8 cellular contexts compared by ENCODE assay signal in genomic region chr1:206909883-206910318, GRCh38. TPM values are rescaled to one million over a fixed set of nuclear protein-coding genes. Genes with fewer than 3 reads are reported as not detected.
DNase-seq lines count a peak whose midpoint lies in the region; ATAC-seq, FAIRE-seq and TF ChIP-seq lines count a peak whose summit lies in the region.

No MANE protein-coding gene starts in this region.

- peaks cover 3% of the 10 kb centered on the region; the same call in 1 of the 2 replicates for H4K20me1 ChIP-seq in GM12878 (ENCODE audit: control insufficient read depth, insufficient read depth)

- in situ Hi-C loops in GM12878 (cut with MboI), result loop anchor here (5.0 kb wide), 2 partner anchors 98 to 183 kb away; no protein-coding TSS in a partner anchor

- SMC1A ChIA-PET in GM12878 (lab: Charles Lee; ENCODE audit: uncharacterized antibody, unreplicated experiment), result interaction anchor here (1.2 to 2.5 kb wide), 8 partner anchors 15 to 183 kb away, joined by 3 to 11 read pairs (median 4); partner anchors contain the start of gene IL20

- TF ChIP-seq RAD21 in GM12878 (IDR thresholded peaks at IDR 0.05; ENCODE audit: insufficient read depth, low read depth, low read length), result no peak

- 67% methylated on average over 14 of the region's 14 CpGs for WGBS in GM12878 (ENCODE audit: insufficient coverage, insufficient replicate concordance, low lambda C conversion rate, missing lambda C conversion rate)

- H3K4me1 Mint-ChIP-seq in stimulated activated naive CD8-positive, alpha-beta T cell treated with anti-CD3 and anti-CD28 coated beads, Interleukin-15, amount 100 ng/mL, for 72 hours, result peaks cover 91% of the 10 kb centered on the region

- H3K9me3 ChIP-seq in GM12878 (replicated peaks; ENCODE audit: control insufficient read depth, insufficient read depth, low read length), result no peaks in the 10 kb centered on the region

- DNase-seq in NCI-H2196 (lab: John Stamatoyannopoulos, UW; ENCODE audit: unreplicated experiment), result peak; percentile 38
- DNase-seq in NCI-H2196 treated with DMSO at 0.1 percent for 48 hours (lab: John Stamatoyannopoulos, UW; ENCODE audit: unreplicated experiment), result no peak
- no peak for DNase-seq in GM12878 (ENCODE audit: low read depth, low spot score)
- DNase-seq in iPS-NIHi11 (ENCODE audit: low spot score), result peak; percentile 26
- no peak for DNase-seq in stimulated activated naive CD8-positive, alpha-beta T cell treated with anti-CD3 and anti-CD28 coated beads, Interleukin-15, amount 100 ng/mL, for 72 hours
- DNase-seq in NCI-H1105 (lab: John Stamatoyannopoulos, UW), result no peak

- TF ChIP-seq POLR2A in GM12878 (IDR thresholded peaks at IDR 0.05; ENCODE audit: low read depth, low read length), result no peak; the same call in 1 of the 2 replicates

- no peaks in the 10 kb centered on the region for H3K9me3 Mint-ChIP-seq in stimulated activated naive CD8-positive, alpha-beta T cell treated with anti-CD3 and anti-CD28 coated beads, Interleukin-15, amount 100 ng/mL, for 72 hours

- CTCF ChIA-PET in GM12878 (lab: Yijun Ruan, JAX), result interaction anchor here (0.7 to 5.9 kb wide), 15 partner anchors 12 to 247 kb away, joined by 3 to 59 read pairs (median 5); partner anchors contain the start of genes FCMR and IL20

- intact Hi-C loops in GM12878 (cut with micrococcal nuclease; ENCODE audit: unreplicated experiment), result loop anchor here (10.0 kb wide), 1 partner anchor 405 kb away; the partner anchor contains the start of gene RASSF5

- no TSS peak for BruUV-seq in GM12878 (replicated peaks; lab: Mats Ljungman, UMichigan)

- no peak for TF ChIP-seq EP300 in GM12878 (IDR thresholded peaks at IDR 0.05; ENCODE audit: borderline replicate concordance in 1 of 2, control insufficient read depth in 1 of 2, low read depth in 2 of 2, low read length in 2 of 2)

- H3K4me1 ChIP-seq in GM12878 (ENCODE audit: control insufficient read depth, insufficient read depth, low read length), result peaks cover 19% of the 10 kb centered on the region

- POLR2A ChIA-PET in GM12878 (lab: Charles Lee), result no interaction called here

- no peaks in the 10 kb centered on the region for H3K27me3 Mint-ChIP-seq in stimulated activated naive CD8-positive, alpha-beta T cell treated with anti-CD3 and anti-CD28 coated beads, Interleukin-15, amount 100 ng/mL, for 72 hours

- no peak for FAIRE-seq in GM12878 (lab: Jason Lieb, UNC)

- H3K9ac ChIP-seq in GM12878 (ENCODE audit: control insufficient read depth, insufficient read depth, low read length), result no peak overlapping the region

- RAD21 ChIA-PET in GM12878 (lab: Charles Lee; ENCODE audit: unreplicated experiment), result interaction anchor here (0.9 to 1.8 kb wide), 5 partner anchors 21 to 175 kb away, joined by 3 to 10 read pairs (median 4); no protein-coding TSS in a partner anchor

- no peak overlapping the region for H2AFZ ChIP-seq in GM12878 (ENCODE audit: control insufficient read depth, low read depth, low read length)

- no peak for TF ChIP-seq CTCF in GM12878 (IDR thresholded peaks at IDR 0.05 in 2 of 3, conservative IDR thresholded peaks at IDR 0.05 in 1 of 3; ENCODE audit: control insufficient read depth in 2 of 3, extremely low read depth in 1 of 3, insufficient read depth in 1 of 3, low read depth in 3 of 3, low read length in 3 of 3)

- no peaks in the 10 kb centered on the region for H3K27me3 ChIP-seq in GM12878 (replicated peaks in 1 of 2; ENCODE audit: control insufficient read depth in 2 of 2, insufficient read depth in 2 of 2, low read length in 1 of 2)

- peaks cover 23 to 34% of the 10 kb centered on the region in 2 experiments for H3K36me3 ChIP-seq in GM12878 (ENCODE audit: control insufficient read depth in 2 of 2, insufficient read depth in 2 of 2, low read length in 1 of 2)

- peak overlapping the region; percentile 42 to 65 for H3K4me3 Mint-ChIP-seq in stimulated activated naive CD8-positive, alpha-beta T cell treated with anti-CD3 and anti-CD28 coated beads, Interleukin-15, amount 100 ng/mL, for 72 hours

- H3K4me2 ChIP-seq in GM12878 (ENCODE audit: control insufficient read depth, insufficient read depth), result peak overlapping the region; percentile 71

- no peak for ATAC-seq in GM12878
- ATAC-seq in stimulated activated naive CD8-positive, alpha-beta T cell treated with anti-CD3 and anti-CD28 coated beads, Interleukin-15, amount 100 ng/mL, for 72 hours, result peak; percentile 1
- no peak for ATAC-seq in GM19467 (IDR thresholded peaks at IDR 0.05; ENCODE audit: unreplicated experiment)
- ATAC-seq in HG03095 (IDR thresholded peaks at IDR 0.05; ENCODE audit: unreplicated experiment), result no peak

- H3K79me2 ChIP-seq in GM12878 (ENCODE audit: control insufficient read depth, insufficient read depth, low read length), result peaks cover 17% of the 10 kb centered on the region

- no peak overlapping the region for H3K27ac Mint-ChIP-seq in stimulated activated naive CD8-positive, alpha-beta T cell treated with anti-CD3 and anti-CD28 coated beads, Interleukin-15, amount 100 ng/mL, for 72 hours

- peak overlapping the region; percentile 19; the same call in 1 of the 2 replicates for H3K4me3 ChIP-seq in GM12878

- no peak overlapping the region for H3K27ac ChIP-seq in GM12878 (ENCODE audit: control insufficient read depth, insufficient read depth)

RNA-seq across cellular contexts. Expression of gene FCMR, which starts 11.8 kb away (rescaled TPM):
- total RNA-seq in GM12878 (2013; cell fraction: nucleolus; rRNA removed), result 279 and 312 TPM in 2 replicates
- total RNA-seq in GM12878 (2014; rRNA removed) (112 and 125 TPM in 2 replicates), GM12878 (2014; rRNA removed; fragmentation: Illumina TruSeq; extraction: Trizol) (95.3 and 97.0 TPM in 2 replicates), GM12878 (2021) (191 and 207 TPM in 2 replicates)
- polyA plus RNA-seq in GM12878 (2011; ENCODE audit: low read depth), result 172 TPM
- polyA plus RNA-seq in GM12878 (2011; rRNA removed) (110 and 200 TPM in 2 replicates), GM12878 (2014; fragmentation: Illumina TruSeq; extraction: Trizol) (245 and 297 TPM in 2 replicates), GM12878 (2014; fragmentation: Nextera tagmentation; extraction: Ambion mirVana) (10 to 100 TPM; 79.7 to 81.7 TPM), GM12878 (2014; rRNA removed) (155 and 157 TPM in 2 replicates), GM12878 (2016; fragmentation: Nextera tagmentation; extraction: Ambion mirVana) (100 to 1,000 TPM; 107 to 120 TPM)
- polyA plus RNA-seq in GM12878 (2011; cell fraction: cytosol; rRNA removed), result 276 and 324 TPM in 2 replicates
- polyA plus RNA-seq in GM12878 (2011; cell fraction: nucleus; rRNA removed), result 227 and 311 TPM in 2 replicates
- polyA plus RNA-seq in GM12878 (2012), result 247 and 253 TPM in 2 replicates
- 217 and 266 TPM in 2 replicates for polyA minus RNA-seq in GM12878 (2011; rRNA and poly(A)+ RNA removed)
- polyA minus RNA-seq in GM12878 (2011; cell fraction: cytosol; rRNA and poly(A)+ RNA removed), result 72.0 and 80.5 TPM in 2 replicates
- polyA minus RNA-seq in GM12878 (2011; cell fraction: nucleus; rRNA and poly(A)+ RNA removed), result 80.6 and 107 TPM in 2 replicates

RNA-seq across cellular contexts. Expression of gene IL24, which starts 12.7 kb away (rescaled TPM):
- 0.29 TPM in 1 of 2 replicates, not detected in the other for total RNA-seq in GM12878 (2013; cell fraction: nucleolus; rRNA removed)
- total RNA-seq in GM12878 (2014; rRNA removed), result 0.11 TPM in 2 replicates
- 0.22 TPM in 1 of 2 replicates, not detected in the other for total RNA-seq in GM12878 (2014; rRNA removed; fragmentation: Illumina TruSeq; extraction: Trizol)
- 0.16 TPM in 1 of 2 replicates, not detected in the other for total RNA-seq in GM12878 (2021)
- polyA plus RNA-seq in GM12878 (2011; ENCODE audit: low read depth), result 14.3 TPM
- polyA plus RNA-seq in GM12878 (2011; rRNA removed), result 0.05 and 0.19 TPM in 2 replicates
- 0.03 TPM in 1 of 2 replicates, not detected in the other for polyA plus RNA-seq in GM12878 (2011; cell fraction: cytosol; rRNA removed)
- not detected in 2 replicates for polyA plus RNA-seq in GM12878 (2011; cell fraction: nucleus; rRNA removed)
- 28.2 and 39.9 TPM in 2 replicates for polyA plus RNA-seq in GM12878 (2012)
- polyA plus RNA-seq in GM12878 (2014; fragmentation: Illumina TruSeq; extraction: Trizol), result 0.21 and 0.41 TPM in 2 replicates
- polyA plus RNA-seq in GM12878 (2014; fragmentation: Nextera tagmentation; extraction: Ambion mirVana), result 10 to 100 TPM; 19.0 to 19.8 TPM
- 0.13 and 0.35 TPM in 2 replicates for polyA plus RNA-seq in GM12878 (2014; rRNA removed)
- 1 to 10 TPM; 5.1 to 6.4 TPM for polyA plus RNA-seq in GM12878 (2016; fragmentation: Nextera tagmentation; extraction: Ambion mirVana)
- polyA minus RNA-seq in GM12878 (2011; rRNA and poly(A)+ RNA removed), result not detected in 2 replicates
- polyA minus RNA-seq in GM12878 (2011; cell fraction: cytosol; rRNA and poly(A)+ RNA removed), result not detected in 2 replicates
- not detected in 2 replicates for polyA minus RNA-seq in GM12878 (2011; cell fraction: nucleus; rRNA and poly(A)+ RNA removed)

RNA-seq across cellular contexts. Expression of gene PIGR, which starts 36.4 kb away (rescaled TPM):
- total RNA-seq in GM12878 (2013; cell fraction: nucleolus; rRNA removed), result 0.59 and 0.61 TPM in 2 replicates
- total RNA-seq in GM12878 (2014; rRNA removed) (1.6 and 1.8 TPM in 2 replicates), GM12878 (2014; rRNA removed; fragmentation: Illumina TruSeq; extraction: Trizol) (7.6 and 7.9 TPM in 2 replicates), GM12878 (2021) (4.7 and 5.0 TPM in 2 replicates)
- polyA plus RNA-seq in GM12878 (2011; ENCODE audit: low read depth), result 1.3 TPM
- polyA plus RNA-seq in GM12878 (2011; rRNA removed) (1.7 and 1.8 TPM in 2 replicates), GM12878 (2014; fragmentation: Illumina TruSeq; extraction: Trizol) (4.1 and 14.3 TPM in 2 replicates), GM12878 (2014; fragmentation: Nextera tagmentation; extraction: Ambion mirVana) (1 to 10 TPM; 1.1 to 2.0 TPM), GM12878 (2014; rRNA removed) (1.7 and 2.4 TPM in 2 replicates), GM12878 (2016; fragmentation: Nextera tagmentation; extraction: Ambion mirVana) (1 to 10 TPM in 1 of 2 experiments, under 1 TPM in 1; 0.96 to 1.2 TPM)
- 0.92 and 0.93 TPM in 2 replicates for polyA plus RNA-seq in GM12878 (2011; cell fraction: cytosol; rRNA removed)
- polyA plus RNA-seq in GM12878 (2011; cell fraction: nucleus; rRNA removed), result 1.0 TPM in 2 replicates
- 2.4 and 5.4 TPM in 2 replicates for polyA plus RNA-seq in GM12878 (2012)
- polyA minus RNA-seq in GM12878 (2011; rRNA and poly(A)+ RNA removed), result 3.9 and 4.7 TPM in 2 replicates
- 1.9 and 3.5 TPM in 2 replicates for polyA minus RNA-seq in GM12878 (2011; cell fraction: cytosol; rRNA and poly(A)+ RNA removed)
- 4.5 and 5.0 TPM in 2 replicates for polyA minus RNA-seq in GM12878 (2011; cell fraction: nucleus; rRNA and poly(A)+ RNA removed)

RNA-seq across cellular contexts. Expression of gene IL20, which starts 44.5 kb away (rescaled TPM):
- total RNA-seq in GM12878 (2013; cell fraction: nucleolus; rRNA removed), result not detected in 2 replicates
- 0.11 TPM in 1 of 2 replicates, not detected in the other for total RNA-seq in GM12878 (2014; rRNA removed)
- 0.13 TPM in 1 of 2 replicates, not detected in the other for total RNA-seq in GM12878 (2014; rRNA removed; fragmentation: Illumina TruSeq; extraction: Trizol)
- not detected in 2 replicates for total RNA-seq in GM12878 (2021)
- polyA plus RNA-seq in GM12878 (2011; ENCODE audit: low read depth), result not detected
- polyA plus RNA-seq in GM12878 (2011; rRNA removed), result not detected in 2 replicates
- polyA plus RNA-seq in GM12878 (2011; cell fraction: cytosol; rRNA removed), result not detected in 2 replicates
- not detected in 2 replicates for polyA plus RNA-seq in GM12878 (2011; cell fraction: nucleus; rRNA removed)
- polyA plus RNA-seq in GM12878 (2012), result not detected in 2 replicates
- not detected in 2 replicates for polyA plus RNA-seq in GM12878 (2014; fragmentation: Illumina TruSeq; extraction: Trizol)
- under 1 TPM in 1 of 2 experiments, not detected in 1; 0.08 TPM for polyA plus RNA-seq in GM12878 (2014; fragmentation: Nextera tagmentation; extraction: Ambion mirVana)
- not detected in 2 replicates for polyA plus RNA-seq in GM12878 (2014; rRNA removed)
- polyA plus RNA-seq in GM12878 (2016; fragmentation: Nextera tagmentation; extraction: Ambion mirVana), result not detected
- not detected in 2 replicates for polyA minus RNA-seq in GM12878 (2011; rRNA and poly(A)+ RNA removed)
- not detected in 2 replicates for polyA minus RNA-seq in GM12878 (2011; cell fraction: cytosol; rRNA and poly(A)+ RNA removed)
- polyA minus RNA-seq in GM12878 (2011; cell fraction: nucleus; rRNA and poly(A)+ RNA removed), result not detected in 2 replicates

Comparison
In these comparisons a context has a peak if more than half of its experiments do, and no peak if none do; other contexts are left out.
1. DNase-seq: peak in NCI-H2196 (single experiment) and iPS-NIHi11 (single experiment); none in NCI-H2196 treated with DMSO at 0.1 percent for 48 hours (single experiment), GM12878 (single experiment), stimulated activated naive CD8-positive, alpha-beta T cell treated with anti-CD3 and anti-CD28 coated beads, Interleukin-15, amount 100 ng/mL, for 72 hours (0 of 2) and NCI-H1105 (single experiment).